ENCODE assay signal across 8 cellular contexts in the genomic region with DNA sequence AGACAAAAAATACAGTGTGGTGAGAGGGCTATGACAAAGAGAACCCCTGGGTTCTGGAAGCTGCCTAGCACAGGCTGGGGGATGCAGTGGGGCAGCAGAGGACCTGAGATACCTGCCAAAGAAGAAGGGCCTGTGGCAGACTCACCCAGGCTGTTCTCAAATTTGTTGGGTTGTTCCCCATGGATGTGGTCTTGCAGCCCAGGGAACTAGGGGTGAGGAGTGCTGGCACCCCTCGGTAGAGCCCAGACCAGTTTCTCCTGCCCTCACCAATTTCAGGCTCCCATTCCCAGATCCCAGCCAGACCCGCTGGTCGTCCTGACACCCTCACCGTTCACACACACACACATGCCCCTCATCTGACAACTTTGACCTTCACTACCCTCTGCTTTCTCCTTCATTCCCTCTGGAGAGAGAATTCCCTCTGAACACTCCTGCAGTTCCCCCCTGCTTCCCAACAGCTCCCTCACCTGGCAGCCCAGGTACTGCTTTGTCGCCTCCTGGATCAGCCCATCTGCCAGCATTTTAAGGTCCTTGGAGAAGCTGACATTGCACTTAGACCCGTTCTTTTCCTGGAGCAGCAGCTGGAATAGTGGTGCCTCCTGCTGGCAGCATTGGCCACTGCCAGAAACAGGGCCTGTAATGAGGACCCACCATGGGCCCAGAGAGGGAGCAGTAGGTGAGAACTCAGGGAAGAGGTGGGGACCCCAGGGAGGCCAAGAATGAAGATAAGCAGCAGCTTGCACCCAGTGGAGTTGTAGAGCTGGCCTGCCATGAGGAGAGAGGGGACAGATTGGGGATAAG. TPM values are rescaled to one million over a fixed set of nuclear protein-coding genes. Genes with fewer than 3 reads are reported as not detected.
DNase-seq lines count a peak whose midpoint lies in the region; ATAC-seq, FAIRE-seq and TF ChIP-seq lines count a peak whose summit lies in the region.

No MANE protein-coding gene starts in this region.

- H3K79me2 ChIP-seq in PC-9 (ENCODE audit: low read depth) (no peaks in the 10 kb centered on the region), parathyroid adenoma (peaks cover 11% of the 10 kb centered on the region)

- H3K4me3 Mint-ChIP-seq in activated naive CD8-positive, alpha-beta T cell treated with anti-CD3 and anti-CD28 coated beads for 36 hours: peak overlapping the region; percentile 47

- no peaks in the 10 kb centered on the region for H3K36me3 ChIP-seq in A673 (ENCODE audit: insufficient read depth, low read length, poor library complexity, severe bottlenecking)
- H3K36me3 ChIP-seq in KOPT-K1 (ENCODE audit: insufficient read depth, low read length): no peaks in the 10 kb centered on the region
- H3K36me3 ChIP-seq in PC-9 (ENCODE audit: low read depth): no peaks in the 10 kb centered on the region
- no peaks in the 10 kb centered on the region for H3K36me3 ChIP-seq in heart right ventricle
- H3K36me3 ChIP-seq in parathyroid adenoma (ENCODE audit: control insufficient read depth, insufficient read depth, low read length): no peaks in the 10 kb centered on the region

- H3K4me2 ChIP-seq in PC-9 (no peak overlapping the region), parathyroid adenoma (ENCODE audit: low read length) (peak overlapping the region; percentile 81)

- H3K9me2 ChIP-seq in PC-9 (ENCODE audit: insufficient read depth): no peaks in the 10 kb centered on the region

- H3K4me3 ChIP-seq in A673 (ENCODE audit: low read depth, low read length, poor library complexity, severe bottlenecking): no peak overlapping the region
- no peak overlapping the region for H3K4me3 ChIP-seq in PC-9
- H3K4me3 ChIP-seq in heart right ventricle: no peak overlapping the region
- peak overlapping the region; percentile 17 for H3K4me3 ChIP-seq in parathyroid adenoma (ENCODE audit: low read depth, low read length)

- intact Hi-C loops in A673 (cut with micrococcal nuclease; ENCODE audit: unreplicated experiment) (loop anchor here (1.0 to 5.0 kb wide), 2 partner anchors 78 to 80 kb away; partner anchors contain the start of genes ORMDL2 and SARNP), PC-9 (cut with micrococcal nuclease; ENCODE audit: unreplicated experiment) (loop anchor here (1.0 to 5.0 kb wide), 3 partner anchors 56 to 900 kb away; a partner anchor contains a TSS), heart right ventricle (cut with DNase I) (loop anchor here in 8 of 10 donors (2.0 to 10.0 kb wide), 11 partner anchors 55 to 378 kb away; partner anchors contain the start of genes DGKA (in 1 of the 8), ORMDL2 (in 1 of the 8), RPL41 (in 1 of the 8) and RPS26 (in 1 of the 8))

- H3K27ac Mint-ChIP-seq in activated naive CD8-positive, alpha-beta T cell treated with anti-CD3 and anti-CD28 coated beads for 36 hours: peak overlapping the region; percentile 59

- DNase-seq in A673 (ENCODE audit: low spot score) (peak; percentile 85), GM12892 (ENCODE audit: insufficient read length) (no peak), PC-9 (peak; percentile 70 to 74), heart right ventricle (peak; percentile 70 to 72)
- DNase-seq in activated naive CD8-positive, alpha-beta T cell treated with anti-CD3 and anti-CD28 coated beads for 36 hours: peak; percentile 64

- WGBS in heart right ventricle, 2 donors: 26 to 30% methylated on average over 6 of the region's 6 CpGs

- H3F3A ChIP-seq in PC-9 (ENCODE audit: insufficient read depth, low read depth): peaks cover 10% of the 10 kb centered on the region; the same call in 1 of the 2 replicates

- H3K36me3 Mint-ChIP-seq in activated naive CD8-positive, alpha-beta T cell treated with anti-CD3 and anti-CD28 coated beads for 36 hours: no peaks in the 10 kb centered on the region

- H3K27me3 ChIP-seq in A673 (replicated peaks; ENCODE audit: insufficient read depth, low read depth, low read length, poor library complexity) (no peaks in the 10 kb centered on the region), PC-9 (ENCODE audit: insufficient read depth, low read depth) (no peaks in the 10 kb centered on the region), heart right ventricle (no peaks in the 10 kb centered on the region), parathyroid adenoma (ENCODE audit: control insufficient read depth, insufficient read depth, low read length) (no peaks in the 10 kb centered on the region)

- no peaks in the 10 kb centered on the region for H4K20me1 ChIP-seq in PC-9 (ENCODE audit: insufficient read depth)

- H3K27ac ChIP-seq in A673 (ENCODE audit: low read depth, low read length, poor library complexity, severe bottlenecking) (peak overlapping the region; percentile 72), KOPT-K1 (ENCODE audit: low read depth, low read length, poor library complexity, severe bottlenecking) (peak overlapping the region; percentile 75), PC-9 (no peak overlapping the region), heart right ventricle (peak overlapping the region in 7 of 10 donors; percentile 9 to 80 (median 24)), parathyroid adenoma (peak overlapping the region; percentile 69)

- H3K4me1 ChIP-seq in A673 (ENCODE audit: insufficient read depth, low read length, poor library complexity, severe bottlenecking) (peaks cover 15% of the 10 kb centered on the region), PC-9 (replicated peaks; ENCODE audit: insufficient read depth) (peaks cover 9% of the 10 kb centered on the region), heart right ventricle (peaks cover 8 to 25% (median 20%) of the 10 kb centered on the region in 9 donors), parathyroid adenoma (peaks cover 14% of the 10 kb centered on the region)

- peak; percentile 53 for FAIRE-seq in GM12892 (lab: Jason Lieb, UNC)

- H2AFZ ChIP-seq in PC-9 (no peak overlapping the region), parathyroid adenoma (peak overlapping the region; percentile 91)

- H3K4me1 Mint-ChIP-seq in activated naive CD8-positive, alpha-beta T cell treated with anti-CD3 and anti-CD28 coated beads for 36 hours: peaks cover 24% of the 10 kb centered on the region

- peak; percentile 41 to 75 (median 68) for ATAC-seq in heart right ventricle
- ATAC-seq in HG03280 (IDR thresholded peaks at IDR 0.05; ENCODE audit: unreplicated experiment): no peak

- H3K9me3 ChIP-seq in A673 (ENCODE audit: low read depth, low read length, poor library complexity, severe bottlenecking) (no peaks in the 10 kb centered on the region), KOPT-K1 (ENCODE audit: insufficient read depth, low read length, poor library complexity, severe bottlenecking) (no peaks in the 10 kb centered on the region), PC-9 (ENCODE audit: insufficient read depth, low read depth) (no peaks in the 10 kb centered on the region), heart right ventricle (no peaks in the 10 kb centered on the region), parathyroid adenoma (ENCODE audit: control insufficient read depth, low read length) (no peaks in the 10 kb centered on the region)

- no peaks in the 10 kb centered on the region for H3K27me3 Mint-ChIP-seq in activated naive CD8-positive, alpha-beta T cell treated with anti-CD3 and anti-CD28 coated beads for 36 hours

- CTCF ChIA-PET in A673 (lab: Charles Lee): interaction anchor here (1.0 to 2.0 kb wide), 3 partner anchors 12 to 81 kb away, joined by 3 to 7 read pairs (median 6); partner anchors contain the start of genes ORMDL2 and SARNP
- CTCF ChIA-PET in PC-9 (lab: Charles Lee): interaction anchor here (0.6 to 2.2 kb wide), 8 partner anchors 16 to 978 kb away, joined by 3 to 13 read pairs (median 4); partner anchors contain the start of genes ORMDL2, RAB5B, RDH5 and SARNP

- POLR2A ChIA-PET in A673 (lab: Charles Lee; ENCODE audit: low non-redundant PET) (no interaction called here), PC-9 (lab: Charles Lee; ENCODE audit: unreplicated experiment) (no interaction called here)

- no peaks in the 10 kb centered on the region for H3K9me3 Mint-ChIP-seq in activated naive CD8-positive, alpha-beta T cell treated with anti-CD3 and anti-CD28 coated beads for 36 hours

- H3K9ac ChIP-seq in parathyroid adenoma: no peak overlapping the region

- BruUV-seq in A673 (replicated peaks; lab: Mats Ljungman, UMichigan) (no TSS peak), PC-9 (replicated peaks; lab: Mats Ljungman, UMichigan) (no TSS peak)

- TF ChIP-seq POLR2A in GM12892 (IDR thresholded peaks at IDR 0.05; ENCODE audit: low read depth, low read length): no peak

- TF ChIP-seq CTCF in A673 (conservative IDR thresholded peaks at IDR 0.05; ENCODE audit: low read depth, low read length) (peak; percentile 89), PC-9 (conservative IDR thresholded peaks at IDR 0.05) (peak; percentile 79), heart right ventricle (IDR thresholded peaks at IDR 0.05) (peak in 8 of 9 donors; percentile 62 to 87 (median 73)), parathyroid adenoma (IDR thresholded peaks at IDR 0.05) (peak; percentile 98)

RNA-seq across cellular contexts. Expression of gene GDF11, which starts 5.9 kb away (rescaled TPM):
- 38.4 and 46.9 TPM in 2 replicates for total RNA-seq in A673 (2021)
- polyA plus RNA-seq in GM12892 (2012; ENCODE audit: missing spikeins): 3.0 TPM
- total RNA-seq in PC-9 (2021): 7.5 and 9.4 TPM in 2 replicates
- total RNA-seq in activated naive CD8-positive, alpha-beta T cell treated with anti-CD3 and anti-CD28 coated beads for 36 hours: 10 to 100 TPM; 11.9 to 12.9 TPM
- total RNA-seq in heart right ventricle: 10 to 100 TPM in 8 of 10 donors, 1 to 10 TPM in 2; 6.2 to 17.6 (median 12.4) TPM
- 1 to 10 TPM; 3.2 to 8.3 TPM for polyA plus RNA-seq in heart right ventricle

RNA-seq across cellular contexts. Expression of gene CD63, which starts 8.2 kb away (rescaled TPM):
- total RNA-seq in A673 (2021): 367 and 371 TPM in 2 replicates
- 131 TPM for polyA plus RNA-seq in GM12892 (2012; ENCODE audit: missing spikeins)
- 434 and 536 TPM in 2 replicates for total RNA-seq in PC-9 (2021)
- total RNA-seq in activated naive CD8-positive, alpha-beta T cell treated with anti-CD3 and anti-CD28 coated beads for 36 hours: 100 to 1,000 TPM; 113 to 117 TPM
- 1,000 to 10,000 TPM in 2 of 10 donors, 100 to 1,000 TPM in 8; 565 to 1,547 (median 768) TPM for total RNA-seq in heart right ventricle
- 1,000 to 10,000 TPM; 1,333 to 2,861 TPM for polyA plus RNA-seq in heart right ventricle

RNA-seq across cellular contexts. Expression of gene RDH5, which starts 16.8 kb away (rescaled TPM):
- 6.7 and 9.7 TPM in 2 replicates for total RNA-seq in A673 (2021)
- polyA plus RNA-seq in GM12892 (2012; ENCODE audit: missing spikeins): 3.9 TPM
- total RNA-seq in PC-9 (2021): 8.1 and 12.6 TPM in 2 replicates
- 1 to 10 TPM; 4.2 to 6.7 TPM for total RNA-seq in activated naive CD8-positive, alpha-beta T cell treated with anti-CD3 and anti-CD28 coated beads for 36 hours
- total RNA-seq in heart right ventricle: 10 to 100 TPM in 6 of 10 donors, 1 to 10 TPM in 4; 4.9 to 25.9 (median 13.6) TPM
- 10 to 100 TPM; 40.1 to 54.5 TPM for polyA plus RNA-seq in heart right ventricle

RNA-seq across cellular contexts. Expression of gene BLOC1S1, which starts 21.1 kb away (rescaled TPM):
- total RNA-seq in A673 (2021) (76.0 and 86.3 TPM in 2 replicates), PC-9 (2021) (81.1 and 101 TPM in 2 replicates), heart right ventricle (100 to 1,000 TPM in 5 of 10 donors, 10 to 100 TPM in 5; 68.3 to 136 (median 101) TPM)
- polyA plus RNA-seq in GM12892 (2012; ENCODE audit: missing spikeins): 87.6 TPM
- total RNA-seq in activated naive CD8-positive, alpha-beta T cell treated with anti-CD3 and anti-CD28 coated beads for 36 hours: 10 to 100 TPM; 81.9 to 88.4 TPM
- 100 to 1,000 TPM; 305 to 515 TPM for polyA plus RNA-seq in heart right ventricle

RNA-seq across cellular contexts. Expression of gene ITGA7, which starts 29.3 kb away (rescaled TPM):
- total RNA-seq in A673 (2021) (14.7 and 21.4 TPM in 2 replicates), PC-9 (2021) (2.7 and 3.1 TPM in 2 replicates), heart right ventricle (100 to 1,000 TPM; 422 to 750 (median 538) TPM)
- polyA plus RNA-seq in GM12892 (2012; ENCODE audit: missing spikeins): 2.2 TPM
- 1 to 10 TPM; 3.3 to 3.7 TPM for total RNA-seq in activated naive CD8-positive, alpha-beta T cell treated with anti-CD3 and anti-CD28 coated beads for 36 hours
- 100 to 1,000 TPM; 247 to 481 TPM for polyA plus RNA-seq in heart right ventricle
